8 cellular contexts compared by ENCODE assay signal in genomic region chr14:68793734-68794129, GRCh38. TPM values are rescaled to one million over a fixed set of nuclear protein-coding genes. Genes with fewer than 3 reads are reported as not detected.
DNase-seq lines count a peak whose midpoint lies in the region; ATAC-seq and TF ChIP-seq lines count a peak whose summit lies in the region.

No MANE protein-coding gene starts in this region.

- H3K36me3 ChIP-seq in RWPE2 (ENCODE audit: low read depth) = peaks cover 42% of the 10 kb centered on the region
- no peaks in the 10 kb centered on the region for H3K36me3 ChIP-seq in endocrine pancreas (ENCODE audit: control insufficient read depth, insufficient read depth, low read length)

- H3K9ac ChIP-seq in endocrine pancreas (ENCODE audit: control insufficient read depth, insufficient read depth, low read length) = peak overlapping the region; percentile 70

- peaks cover 1% of the 10 kb centered on the region for H3K9me3 Mint-ChIP-seq in nephron progenitor cell

- TF ChIP-seq CTCF in RWPE2 (IDR thresholded peaks at IDR 0.05; ENCODE audit: poor library complexity, severe bottlenecking) = no peak
- TF ChIP-seq CTCF in nephron progenitor cell (IDR thresholded peaks at IDR 0.05) = no peak

- H3K36me3 Mint-ChIP-seq in nephron progenitor cell (ENCODE audit: low read depth) = peaks cover 39% of the 10 kb centered on the region

- peak overlapping the region; percentile 98 for H3K4me3 Mint-ChIP-seq in nephron progenitor cell

- H3K27me3 ChIP-seq in RWPE2 (ENCODE audit: insufficient read depth, poor library complexity, severe bottlenecking) (no peaks in the 10 kb centered on the region), endocrine pancreas (ENCODE audit: control insufficient read depth, insufficient read depth, low read length) (no peaks in the 10 kb centered on the region)

- H3K4me1 Mint-ChIP-seq in nephron progenitor cell = peaks cover 57% of the 10 kb centered on the region

- no peak for ATAC-seq in RWPE2 (ENCODE audit: low read depth)
- ATAC-seq in HG02973 (IDR thresholded peaks at IDR 0.05; ENCODE audit: unreplicated experiment) = no peak
- ATAC-seq in HG03520 (IDR thresholded peaks at IDR 0.05; ENCODE audit: unreplicated experiment) = no peak

- H3K4me3 ChIP-seq in RWPE2 (ENCODE audit: severe bottlenecking) = peak overlapping the region; percentile 82
- H3K4me3 ChIP-seq in endocrine pancreas (ENCODE audit: control insufficient read depth, insufficient read depth, low read length) = peak overlapping the region; percentile 34

- DNase-seq in GM03348 (ENCODE audit: low spot score) (peak; percentile 38), RWPE2 (ENCODE audit: low spot score) (no peak), nephron progenitor cell (no peak), dermis blood vessel endothelial cell (no peak), NCI-H1436 treated with DMSO at 0.1 percent for 48 hours (lab: John Stamatoyannopoulos, UW) (no peak)

- peaks cover 6% of the 10 kb centered on the region for H3K27me3 Mint-ChIP-seq in nephron progenitor cell (ENCODE audit: low read depth, poor library complexity)

- peak overlapping the region; percentile 100 for H3K27ac Mint-ChIP-seq in nephron progenitor cell

- H3K27ac ChIP-seq in RWPE2 (ENCODE audit: poor library complexity, severe bottlenecking) = peak overlapping the region; percentile 99

- no peaks in the 10 kb centered on the region for H3K9me3 ChIP-seq in RWPE2 (ENCODE audit: severe bottlenecking)
- no peaks in the 10 kb centered on the region for H3K9me3 ChIP-seq in endocrine pancreas (ENCODE audit: control insufficient read depth, low read length)

- no peaks in the 10 kb centered on the region for H3K4me1 ChIP-seq in RWPE2 (ENCODE audit: insufficient read depth, poor library complexity, severe bottlenecking)
- no peaks in the 10 kb centered on the region for H3K4me1 ChIP-seq in endocrine pancreas (ENCODE audit: control insufficient read depth, insufficient read depth, low read length)

RNA-seq across cellular contexts. Expression of gene ZFP36L1, which starts 0.9 kb away (rescaled TPM):
- 72.2 and 94.7 TPM in 2 replicates for total RNA-seq in dermis blood vessel endothelial cell
